8 cellular contexts compared by ENCODE assay signal in genomic region chr5:173331956-173332479, GRCh38. TPM values are rescaled to one million over a fixed set of nuclear protein-coding genes. Genes with fewer than 3 reads are reported as not detected.
DNase-seq lines count a peak whose midpoint lies in the region; ATAC-seq and TF ChIP-seq lines count a peak whose summit lies in the region.

No MANE protein-coding gene starts in this region.

- DNase-seq in AG10803 (ENCODE audit: low read depth): peak; percentile 86
- peak; percentile 80 for DNase-seq in NCI-H345 (lab: John Stamatoyannopoulos, UW)
- DNase-seq in activated CD4-positive, alpha-beta T cell treated with anti-CD3 and anti-CD28 coated beads for 1 hour: peak; percentile 54
- DNase-seq in choroid plexus epithelial cell (ENCODE audit: low read depth): peak; percentile 95
- DNase-seq in lower leg skin (ENCODE audit: low spot score in 2 of 2): peak; percentile 84 to 97
- peak; percentile 77 to 90 (median 82) for DNase-seq in stimulated activated CD4-positive, alpha-beta T cell treated with anti-CD3 and anti-CD28 coated beads, TNF-alpha, amount 100 ng/mL, for 48 hours (ENCODE audit: low read depth in 3 of 3)

- no peak for TF ChIP-seq POLR2A in lower leg skin (IDR thresholded peaks at IDR 0.05)

- intact Hi-C loops in lower leg skin (cut with DNase I; ENCODE audit: low total_unique reads): no loop called here

- no peak overlapping the region for H3K4me3 ChIP-seq in AG10803 (ENCODE audit: low read length)
- no peak overlapping the region for H3K4me3 ChIP-seq in choroid plexus epithelial cell (ENCODE audit: low read depth, low read length)
- H3K4me3 ChIP-seq in lower leg skin (ENCODE audit: low read depth, poor library complexity, severe bottlenecking): no peak overlapping the region

- WGBS in lower leg skin, 2 donors: 28 to 32% methylated on average over 16 of the region's 16 CpGs

- TF ChIP-seq CTCF in AG10803 (conservative IDR thresholded peaks at IDR 0.05; ENCODE audit: low read length) (peak; percentile 95), choroid plexus epithelial cell (conservative IDR thresholded peaks at IDR 0.05; ENCODE audit: low read depth, low read length) (peak; percentile 99), lower leg skin (IDR thresholded peaks at IDR 0.05) (peak in 1 of 3 donors; percentile 95)

- peak; percentile 71 for ATAC-seq in GM18907 (IDR thresholded peaks at IDR 0.05; ENCODE audit: unreplicated experiment)
- ATAC-seq in HG03135 (IDR thresholded peaks at IDR 0.05; ENCODE audit: unreplicated experiment): peak; percentile 63

RNA-seq across cellular contexts. Expression of gene STC2, which starts 3.8 kb away (rescaled TPM):
- total RNA-seq in lower leg skin: 10 to 100 TPM in 2 of 4 donors, 1 to 10 TPM in 2; 3.2 to 29.1 (median 9.9) TPM
